ENCODE assay signal across 27 cellular contexts in genomic region chr1:52899445-52899894, GRCh38. TPM values are rescaled to one million over a fixed set of nuclear protein-coding genes. Genes with fewer than 3 reads are reported as not detected.
DNase-seq lines count a peak whose midpoint lies in the region; ATAC-seq and TF ChIP-seq lines count a peak whose summit lies in the region.
"Had no signal": no experiment of that assay in that cellular context is flagged by ENCODE, and none has a peak within 500 bp of the region (broad histone marks: within the 10 kb centered on the region; RNA-seq: fewer than 3 reads in every experiment).

No MANE protein-coding gene starts in this region.

- H3K4me3 ChIP-seq in DND-41 (ENCODE audit: low read depth in 1 of 2, low read length in 2 of 2) (no peak overlapping the region), astrocyte of the spinal cord (ENCODE audit: low read depth, low read length) (no peak overlapping the region), liver (ENCODE audit: low read depth in 1 of 3, low read length in 3 of 3) (no peak overlapping the region), hepatocyte (no peak overlapping the region)
- no peak overlapping the region for H3K4me3 ChIP-seq in Jurkat, Clone E6-1 (ENCODE audit: low read length)
- H3K4me3 ChIP-seq: BLaER1 treated with 17β-estradiol and CSF1 and Interleukin-3, amounts not matched to agents 10 nM and 100 nM; cardiac muscle cell; HAP-1; PC-9; SJSA1; vagina had no signal

- H4K20me1 ChIP-seq in DND-41 (ENCODE audit: insufficient read depth, low read length) (no peaks in the 10 kb centered on the region; the same call in 1 of the 2 replicates), hepatocyte (ENCODE audit: insufficient read depth, poor library complexity, severe bottlenecking) (no peaks in the 10 kb centered on the region)
- H4K20me1 ChIP-seq: BLaER1 treated with 17β-estradiol and CSF1 and Interleukin-3, amounts not matched to agents 10 nM and 100 nM had no signal

- H3K27me3 ChIP-seq in DND-41 (ENCODE audit: insufficient read depth, low read length, poor library complexity) (no peaks in the 10 kb centered on the region), liver (ENCODE audit: control insufficient read depth in 4 of 4, insufficient read depth in 4 of 4, low read length in 3 of 4) (no peaks in the 10 kb centered on the region), hepatocyte (no peaks in the 10 kb centered on the region)
- H3K27me3 ChIP-seq: BLaER1 treated with 17β-estradiol and CSF1 and Interleukin-3, amounts not matched to agents 10 nM and 100 nM; cardiac muscle cell; SJSA1; vagina had no signal

- H3K4me2 ChIP-seq in DND-41 (ENCODE audit: insufficient read depth, low read length), result no peak overlapping the region
- H3K4me2 ChIP-seq in hepatocyte, result no peak overlapping the region
- H3K4me2 ChIP-seq: BLaER1 treated with 17β-estradiol and CSF1 and Interleukin-3, amounts not matched to agents 10 nM and 100 nM; PC-9 had no signal

- DNase-seq in DND-41 (peak; percentile 67), astrocyte of the spinal cord (ENCODE audit: low read depth, low spot score) (peak; percentile 17), NCI-H1417 treated with DMSO at 0.1 percent for 48 hours (lab: John Stamatoyannopoulos, UW) (no peak), hepatocyte (ENCODE audit: low spot score) (no peak)
- peak; percentile 95 for DNase-seq in Jurkat, Clone E6-1 (ENCODE audit: low read depth, low spot score)
- no peak for DNase-seq in activated CD4-positive, alpha-beta T cell treated with anti-CD3 and anti-CD28 coated beads for 48 hours
- DNase-seq: activated CD4-positive, alpha-beta T cell treated with anti-CD3 and anti-CD28 coated beads for 4 hours; activated naive CD4-positive, alpha-beta T cell treated with Interleukin-2 at 50 U/mL for 16 hours; activated T-cell treated with anti-CD3 and anti-CD28 coated beads, Interleukin-2, amount 50 U/mL, for 72 hours; COR-L47; dermis blood vessel endothelial cell; DMS79; kidney glomerular epithelial cell; NCI-H1417; NCI-H2081 treated with DMSO at 0.1 percent for 48 hours; PC-9; stimulated activated CD4-positive, alpha-beta T cell treated with anti-CD3 and anti-CD28 coated beads, Interleukin-12 subunit alpha, Interleukin-12 subunit beta, amount 100 ng/mL, for 4 hours; stimulated activated CD4-positive, alpha-beta T cell treated with anti-CD3 and anti-CD28 coated beads, Interleukin-4, amount 100 ng/mL, for 4 hours; stimulated activated naive CD4-positive, alpha-beta T cell had no signal

- H3K36me3 ChIP-seq in DND-41 (ENCODE audit: insufficient read depth, low read length), result no peaks in the 10 kb centered on the region
- peaks cover 3 to 51% (median 27%) of the 10 kb centered on the region in 4 donors for H3K36me3 ChIP-seq in liver (ENCODE audit: control insufficient read depth in 4 of 4, insufficient read depth in 3 of 4, low read depth in 1 of 4, low read length in 3 of 4)
- no peaks in the 10 kb centered on the region for H3K36me3 ChIP-seq in hepatocyte (replicated peaks; ENCODE audit: insufficient read depth, low read depth)
- H3K36me3 ChIP-seq: BLaER1 treated with 17β-estradiol and CSF1 and Interleukin-3, amounts not matched to agents 10 nM and 100 nM; cardiac muscle cell; HAP-1; SJSA1 had no signal

- H3K9ac ChIP-seq in DND-41 (ENCODE audit: low read depth, low read length) (no peak overlapping the region), liver (ENCODE audit: low read depth in 1 of 2, low read length in 2 of 2) (no peak overlapping the region)
- H3K9ac ChIP-seq: BLaER1 treated with 17β-estradiol and CSF1 and Interleukin-3, amounts not matched to agents 10 nM and 100 nM had no signal

- TF ChIP-seq CTCF in DND-41 (IDR thresholded peaks at IDR 0.05; ENCODE audit: borderline replicate concordance, extremely low read depth, low read length, poor library complexity, severe bottlenecking), result no peak
- TF ChIP-seq CTCF in astrocyte of the spinal cord (IDR thresholded peaks at IDR 0.05; ENCODE audit: low read depth, low read length), result no peak
- TF ChIP-seq CTCF in liver (IDR thresholded peaks at IDR 0.05; ENCODE audit: low read depth, low read length, missing input control), result no peak
- no peak for TF ChIP-seq CTCF in hepatocyte (IDR thresholded peaks at IDR 0.05; ENCODE audit: poor library complexity)

- no peaks in the 10 kb centered on the region for H3K9me2 ChIP-seq in hepatocyte (replicated peaks; ENCODE audit: insufficient read depth)

- peak in 1 of 2 donors; percentile 42 for TF ChIP-seq RAD21 in liver (IDR thresholded peaks at IDR 0.05)

- in situ Hi-C loops in astrocyte of the spinal cord (cut with HindIII; ENCODE audit: low sequenced_read_pairs), result no loop called here

- H3K27ac ChIP-seq in DND-41 (ENCODE audit: low read length), result no peak overlapping the region
- peak overlapping the region in 1 of 2 donors; percentile 0 for H3K27ac ChIP-seq in liver (ENCODE audit: low read depth in 1 of 2, low read length in 2 of 2)
- no peak overlapping the region for H3K27ac ChIP-seq in hepatocyte
- H3K27ac ChIP-seq: BLaER1 treated with 17β-estradiol and CSF1 and Interleukin-3, amounts not matched to agents 10 nM and 100 nM; cardiac muscle cell; PC-9; SJSA1; vagina had no signal

- no peaks in the 10 kb centered on the region for H3K9me3 ChIP-seq in DND-41 (ENCODE audit: insufficient read depth, low read length, severe bottlenecking)
- H3K9me3 ChIP-seq in liver (ENCODE audit: control insufficient read depth in 4 of 4, low read length in 3 of 4), result no peaks in the 10 kb centered on the region
- no peaks in the 10 kb centered on the region for H3K9me3 ChIP-seq in hepatocyte (ENCODE audit: low read depth)
- H3K9me3 ChIP-seq: BLaER1 treated with 17β-estradiol and CSF1 and Interleukin-3, amounts not matched to agents 10 nM and 100 nM; HAP-1; SJSA1; vagina had no signal

- H3K4me1 ChIP-seq in DND-41 (ENCODE audit: insufficient read depth, low read length) (no peaks in the 10 kb centered on the region), liver (ENCODE audit: control insufficient read depth in 4 of 4, insufficient read depth in 4 of 4, low read length in 3 of 4) (peaks cover 3 to 36% (median 20%) of the 10 kb centered on the region in 4 donors), hepatocyte (ENCODE audit: insufficient read depth) (no peaks in the 10 kb centered on the region)
- H3K4me1 ChIP-seq: vagina had no signal

- peak; percentile 91 for ATAC-seq in DND-41 (ENCODE audit: insufficient read depth, low read depth)
- no peak for ATAC-seq in HG02840 (IDR thresholded peaks at IDR 0.05; ENCODE audit: low FRiP score, unreplicated experiment)
- ATAC-seq: activated T-cell treated with anti-CD3 and anti-CD28 coated beads, Interleukin-2, amount 50 U/mL, for 72 hours had no signal

- no peaks in the 10 kb centered on the region for H3K79me2 ChIP-seq in DND-41 (ENCODE audit: insufficient read depth, low read length)
- H3K79me2 ChIP-seq in hepatocyte, result no peaks in the 10 kb centered on the region

- WGBS in liver, result 36% methylated on average over 4 of the region's 4 CpGs
- WGBS in hepatocyte (ENCODE audit: low lambda C conversion rate, missing lambda C conversion rate), result 70% methylated on average over 4 of the region's 4 CpGs

- no peak overlapping the region for H2AFZ ChIP-seq in DND-41 (ENCODE audit: low read depth, low read length)
- H2AFZ ChIP-seq in hepatocyte, result no peak overlapping the region
- H2AFZ ChIP-seq: PC-9 had no signal

TF ChIP-seq in liver, 16 proteins besides CTCF, POLR2A, EP300 and RAD21:
- TF ChIP-seq RXRA (IDR thresholded peaks at IDR 0.05) (peak in 1 of 2 donors; percentile 26), HNF4G (IDR thresholded peaks at IDR 0.05) (no peak), REST (IDR thresholded peaks at IDR 0.05) (no peak), SP1 (IDR thresholded peaks at IDR 0.05) (peak; percentile 25), NR2F2 (IDR thresholded peaks at IDR 0.05) (no peak), HNF4A (conservative IDR thresholded peaks at IDR 0.05) (peak in 1 of 2 donors; percentile 61), TAF1 (conservative IDR thresholded peaks at IDR 0.05) (peak; percentile 43)

RNA-seq across cellular contexts. Expression of gene ECHDC2, which starts 22.1 kb away (rescaled TPM):
- polyA plus RNA-seq in Jurkat, Clone E6-1 (2012; ENCODE audit: insufficient read depth, insufficient read length), result not detected
- total RNA-seq in liver (100 to 1,000 TPM in 1 of 2 donors, 10 to 100 TPM in 1; 37.8 to 591 TPM), hepatocyte (46.9 and 67.4 TPM in 2 replicates)
- polyA plus RNA-seq in liver (100 to 1,000 TPM; 269 to 302 TPM), hepatocyte (99.5 and 106 TPM in 2 replicates)

RNA-seq across cellular contexts. Expression of gene SCP2, which starts 27.6 kb away (rescaled TPM):
- 126 TPM for polyA plus RNA-seq in Jurkat, Clone E6-1 (2012; ENCODE audit: insufficient read depth, insufficient read length)
- total RNA-seq in liver, result 100 to 1,000 TPM; 122 to 811 TPM
- 100 to 1,000 TPM; 330 to 727 TPM for polyA plus RNA-seq in liver
- total RNA-seq in hepatocyte, result 271 and 310 TPM in 2 replicates
- polyA plus RNA-seq in hepatocyte, result 155 and 201 TPM in 2 replicates

RNA-seq across cellular contexts. Expression of gene ZYG11A, which starts 56.9 kb away (rescaled TPM):
- polyA plus RNA-seq in Jurkat, Clone E6-1 (2012; ENCODE audit: insufficient read depth, insufficient read length), result not detected
- total RNA-seq in liver, result 1 to 10 TPM in 1 of 2 donors, under 1 TPM in 1; 0.65 to 1.8 TPM
- polyA plus RNA-seq in liver, result under 1 TPM; 0.38 to 0.86 TPM
- total RNA-seq in hepatocyte, result 1.1 and 1.8 TPM in 2 replicates
- polyA plus RNA-seq in hepatocyte, result 0.40 TPM in 2 replicates
- total RNA-seq: myocyte had no signal

Comparison
In these comparisons a context has a peak if more than half of its experiments do, and no peak if none do; other contexts are left out.
1. DNase-seq: peak in DND-41 (single experiment), Jurkat, Clone E6-1 (single experiment) and astrocyte of the spinal cord (single experiment); none in NCI-H1417 treated with DMSO at 0.1 percent for 48 hours (single experiment), activated CD4-positive, alpha-beta T cell treated with anti-CD3 and anti-CD28 coated beads for 48 hours (single experiment) and hepatocyte (single experiment).